ENCODE assay signal across 16 cellular contexts in genomic region chr2:20333738-20334137, GRCh38. TPM values are rescaled to one million over a fixed set of nuclear protein-coding genes. Genes with fewer than 3 reads are reported as not detected.
DNase-seq lines count a peak whose midpoint lies in the region; ATAC-seq lines count a peak whose summit lies in the region.
"Had no signal": no experiment of that assay in that cellular context is flagged by ENCODE, and none has a peak within 500 bp of the region (broad histone marks: within the 10 kb centered on the region; RNA-seq: fewer than 3 reads in every experiment).

No MANE protein-coding gene starts in this region.

- CTCF ChIA-PET in activated CD4-positive, alpha-beta T cell treated with anti-CD3 and anti-CD28 coated beads for 36 hours (lab: Charles Lee), result interaction anchor here (1.6 to 10.7 kb wide), 3 partner anchors 9 to 13 kb away, joined by 5 to 200 read pairs (median 18); no protein-coding TSS in a partner anchor

- H2BK120ac ChIP-seq in trophoblast cell (ENCODE audit: insufficient read depth, low read length, poor library complexity), result no peak overlapping the region

- no peak overlapping the region for H3K14ac ChIP-seq in trophoblast cell (ENCODE audit: low read length)

- no peak overlapping the region for H3K4me3 ChIP-seq in trophoblast cell (ENCODE audit: low read depth, low read length)
- no peak overlapping the region for H3K4me3 ChIP-seq in aorta (ENCODE audit: low read length in 2 of 2)
- H3K4me3 ChIP-seq: ovary had no signal

- no peak overlapping the region for H2AK5ac ChIP-seq in trophoblast cell (ENCODE audit: low read length)

- peaks cover 21% of the 10 kb centered on the region for H3K79me2 ChIP-seq in trophoblast cell (ENCODE audit: control insufficient read depth, insufficient read depth, low read length, poor library complexity)

- no peak overlapping the region for H3K4me3 Mint-ChIP-seq in activated CD4-positive, alpha-beta T cell treated with anti-CD3 and anti-CD28 coated beads for 36 hours
- peak overlapping the region in 2 of 4 donors; percentile 19 to 93 for H3K4me3 Mint-ChIP-seq in IgD-negative memory B cell
- H3K4me3 Mint-ChIP-seq: mesothelial cell of epicardium, type B pancreatic cell had no signal

- H3K9ac ChIP-seq in trophoblast cell (ENCODE audit: low read length), result no peak overlapping the region

- WGBS in trophoblast cell (ENCODE audit: extremely low coverage, insufficient coverage, insufficient read length), result no CpG with 5 or more reads among the region's 4 CpGs
- 81 to 83% methylated on average over 4 of the region's 4 CpGs for WGBS in aorta, 2 donors

- H3K23ac ChIP-seq in trophoblast cell (ENCODE audit: low read length), result no peak overlapping the region

- no peaks in the 10 kb centered on the region for H3K79me1 ChIP-seq in trophoblast cell (ENCODE audit: low read length)

- H2BK5ac ChIP-seq in trophoblast cell (ENCODE audit: low read depth, low read length, poor library complexity), result no peak overlapping the region

- intact Hi-C loops in activated CD4-positive, alpha-beta T cell treated with anti-CD3 and anti-CD28 coated beads for 36 hours (cut with DNase I, micrococcal nuclease), result no loop called here
- intact Hi-C loops in aorta (cut with DNase I), result no loop called here

- H3K36me3 Mint-ChIP-seq in activated CD4-positive, alpha-beta T cell treated with anti-CD3 and anti-CD28 coated beads for 36 hours (ENCODE audit: low read depth), result peaks cover 47% of the 10 kb centered on the region
- peaks cover 13% of the 10 kb centered on the region for H3K36me3 Mint-ChIP-seq in IgD-negative memory B cell

- no peak overlapping the region for H3K4me2 ChIP-seq in trophoblast cell (ENCODE audit: low read length)

- no peak overlapping the region for H4K12ac ChIP-seq in trophoblast cell (ENCODE audit: low read depth, low read length)

- no peak overlapping the region for H2AFZ ChIP-seq in trophoblast cell (ENCODE audit: insufficient read depth, low read length, poor library complexity)

- H3K27me3 ChIP-seq in trophoblast cell (ENCODE audit: insufficient read depth, low read length) (no peaks in the 10 kb centered on the region), aorta (ENCODE audit: control insufficient read depth in 1 of 2, insufficient read depth in 2 of 2, low read length in 1 of 2) (no peaks in the 10 kb centered on the region)
- H3K27me3 ChIP-seq: ovary had no signal

- H2BK12ac ChIP-seq in trophoblast cell (ENCODE audit: low read length), result no peak overlapping the region

- no peak overlapping the region for H4K91ac ChIP-seq in trophoblast cell (ENCODE audit: low read depth, low read length)

- no peaks in the 10 kb centered on the region for H3K9me3 ChIP-seq in trophoblast cell (ENCODE audit: insufficient read depth, low read depth, low read length)
- no peaks in the 10 kb centered on the region for H3K9me3 ChIP-seq in aorta (ENCODE audit: control insufficient read depth, low read length)
- H3K9me3 ChIP-seq: ovary had no signal

- H3K4ac ChIP-seq in trophoblast cell (ENCODE audit: low read depth, low read length), result peak overlapping the region; percentile 96

- H3K27ac ChIP-seq in trophoblast cell (ENCODE audit: low read depth, low read length), result no peak overlapping the region
- H3K27ac ChIP-seq in aorta (ENCODE audit: low read depth in 1 of 2, low read length in 2 of 2), result no peak overlapping the region
- H3K27ac ChIP-seq: ovary had no signal

- POLR2A ChIA-PET in activated CD4-positive, alpha-beta T cell treated with anti-CD3 and anti-CD28 coated beads for 36 hours (lab: Charles Lee), result no interaction called here

- H3K27ac Mint-ChIP-seq in activated CD4-positive, alpha-beta T cell treated with anti-CD3 and anti-CD28 coated beads for 36 hours, result peak overlapping the region; percentile 66
- peak overlapping the region; percentile 46 to 80 (median 47) for H3K27ac Mint-ChIP-seq in IgD-negative memory B cell
- H3K27ac Mint-ChIP-seq: activated T-helper 2 cell treated with anti-CD3 and anti-CD28 coated beads, Interferon-gamma antibody, Interleukin-2, Interleukin-4, amounts not matched to agents 10 μg/mL and 5 μg/mL and 100 μg/mL, durations not matched to agents 14 hours and 24 hours and 36 hours; mesothelial cell of epicardium; type B pancreatic cell had no signal

- DNase-seq in activated CD4-positive, alpha-beta T cell treated with anti-CD3 and anti-CD28 coated beads for 36 hours, result no peak
- no peak for DNase-seq in activated CD4-positive, alpha-beta T cell treated with anti-CD3 and anti-CD28 coated beads, Interleukin-2, amount 50 U/mL, for 48 hours
- DNase-seq in trophoblast cell, result no peak
- no peak for DNase-seq in HK-2 (ENCODE audit: unreplicated experiment)
- DNase-seq in NCI-H2171 (lab: John Stamatoyannopoulos, UW), result no peak
- DNase-seq in aorta, result no peak
- DNase-seq: 8988T, KBM-7, NCI-H146, ovary had no signal

- peaks cover 2% of the 10 kb centered on the region in 2 experiments for H3K4me1 ChIP-seq in trophoblast cell (ENCODE audit: control insufficient read depth in 1 of 2, insufficient read depth in 2 of 2, low read length in 2 of 2)
- H3K4me1 ChIP-seq in aorta (ENCODE audit: control insufficient read depth in 1 of 2, insufficient read depth in 2 of 2, low read length in 2 of 2), result no peaks in the 10 kb centered on the region

- H3K18ac ChIP-seq in trophoblast cell (ENCODE audit: low read length), result no peak overlapping the region

- no peak overlapping the region for H4K8ac ChIP-seq in trophoblast cell (ENCODE audit: low read depth, low read length)

- peak; percentile 75 for ATAC-seq in activated CD4-positive, alpha-beta T cell treated with anti-CD3 and anti-CD28 coated beads for 36 hours
- ATAC-seq in GM21619 (IDR thresholded peaks at IDR 0.05; ENCODE audit: unreplicated experiment) (peak; percentile 59), aorta (ENCODE audit: low FRiP score) (no peak)
- ATAC-seq: HCT116 had no signal

- peaks cover 87% of the 10 kb centered on the region for H3K4me1 Mint-ChIP-seq in activated CD4-positive, alpha-beta T cell treated with anti-CD3 and anti-CD28 coated beads for 36 hours
- H3K4me1 Mint-ChIP-seq in IgD-negative memory B cell, result peaks cover 62 to 77% (median 67%) of the 10 kb centered on the region in 3 donors

- H3K27me3 Mint-ChIP-seq in activated CD4-positive, alpha-beta T cell treated with anti-CD3 and anti-CD28 coated beads for 36 hours, result no peaks in the 10 kb centered on the region
- no peaks in the 10 kb centered on the region for H3K27me3 Mint-ChIP-seq in IgD-negative memory B cell
- H3K27me3 Mint-ChIP-seq: type B pancreatic cell had no signal

- H3K36me3 ChIP-seq in trophoblast cell (ENCODE audit: control insufficient read depth in 1 of 2, insufficient read depth in 2 of 2, low read length in 2 of 2), result peaks cover 2 to 4% of the 10 kb centered on the region in 2 experiments
- H3K36me3 ChIP-seq in aorta (ENCODE audit: control insufficient read depth in 1 of 2, insufficient read depth in 2 of 2, low read length in 1 of 2), result no peaks in the 10 kb centered on the region
- H3K36me3 ChIP-seq: ovary had no signal

- H3K9me3 Mint-ChIP-seq in activated CD4-positive, alpha-beta T cell treated with anti-CD3 and anti-CD28 coated beads for 36 hours (ENCODE audit: low read depth), result peaks cover 18% of the 10 kb centered on the region
- H3K9me3 Mint-ChIP-seq in IgD-negative memory B cell, result peaks cover 0 to 6% (median 4%) of the 10 kb centered on the region in 3 donors
- H3K9me3 Mint-ChIP-seq: type B pancreatic cell had no signal

RNA-seq across cellular contexts. Expression of gene PUM2, which starts 16.9 kb away (rescaled TPM):
- total RNA-seq in activated CD4-positive, alpha-beta T cell treated with anti-CD3 and anti-CD28 coated beads for 36 hours, result 100 to 1,000 TPM in 1 of 2 experiments, 10 to 100 TPM in 1; 78.4 to 112 TPM
- 14.6 TPM for polyA plus RNA-seq in IgD-negative memory B cell
- 48.9 and 50.0 TPM in 2 replicates for polyA plus RNA-seq in trophoblast cell (2013)
- total RNA-seq in aorta, result 100 to 1,000 TPM in 1 of 2 donors, 10 to 100 TPM in 1; 91.5 to 104 TPM
- polyA plus RNA-seq in aorta, result 10 to 100 TPM; 21.3 to 23.0 TPM
